10 cellular contexts compared by ENCODE assay signal in the genomic region with DNA sequence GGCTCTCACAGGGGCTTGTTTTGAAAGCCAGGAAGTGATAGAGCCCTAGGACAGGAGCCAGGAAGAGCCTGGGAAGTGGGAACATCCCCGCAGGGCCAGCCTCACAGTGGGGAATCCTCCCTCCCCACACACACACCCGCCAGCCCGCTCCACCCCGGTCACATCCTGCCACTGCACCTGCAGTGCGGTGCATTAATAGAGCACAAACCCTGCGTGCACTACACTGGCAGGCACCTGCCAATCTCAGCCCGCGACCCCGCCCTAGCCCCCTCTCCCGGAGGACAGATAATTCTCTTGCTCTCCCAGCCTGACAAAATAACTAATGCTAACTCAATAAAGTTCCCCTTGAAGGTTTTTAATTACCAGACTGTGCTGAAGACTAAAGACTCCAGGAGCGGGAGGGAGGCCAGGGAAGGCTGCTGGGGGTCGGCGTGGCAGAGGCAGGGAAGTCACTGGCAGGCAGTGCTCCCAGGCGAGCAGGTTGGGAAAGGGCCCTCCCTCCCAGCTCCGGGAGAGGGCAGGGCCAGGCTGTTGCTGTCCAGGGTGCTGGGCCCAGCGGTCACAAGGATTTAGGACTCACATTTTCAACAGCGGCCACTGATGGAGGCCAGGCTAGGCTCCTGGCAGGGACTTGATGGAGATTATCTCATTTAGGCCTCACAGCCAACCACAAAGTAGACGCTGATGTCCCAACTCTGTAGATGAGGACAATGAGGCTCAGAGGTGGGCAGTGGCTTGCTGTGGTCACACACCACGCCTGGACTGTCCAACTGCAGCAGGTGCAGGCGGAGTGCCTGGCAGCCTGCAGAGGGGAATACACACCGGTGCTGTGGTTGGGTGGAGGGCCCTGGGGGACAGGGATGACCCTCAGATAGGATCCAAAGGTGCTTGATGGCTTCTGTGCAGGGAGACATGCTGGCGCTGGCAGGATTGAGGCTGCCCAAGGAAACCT. TPM values are rescaled to one million over a fixed set of nuclear protein-coding genes. Genes with fewer than 3 reads are reported as not detected.
DNase-seq lines count a peak whose midpoint lies in the region; ATAC-seq and TF ChIP-seq lines count a peak whose summit lies in the region.
"Had no signal": no experiment of that assay in that cellular context is flagged by ENCODE, and none has a peak within 500 bp of the region (broad histone marks: within the 10 kb centered on the region; RNA-seq: fewer than 3 reads in every experiment).

No MANE protein-coding gene starts in this region.

- no peaks in the 10 kb centered on the region for H3K9me2 ChIP-seq in neural cell (ENCODE audit: insufficient read depth, low read length)

- peak; percentile 24 for TF ChIP-seq EP300 in neural cell (conservative IDR thresholded peaks at IDR 0.05; ENCODE audit: poor library complexity, severe bottlenecking)

- TF ChIP-seq RAD21 in neural cell (conservative IDR thresholded peaks at IDR 0.05), result no peak

- no peak overlapping the region for H3K4me3 Mint-ChIP-seq in activated T-helper 1 cell treated with anti-CD3 and anti-CD28 coated beads, Interleukin-12 subunit alpha, Interleukin-12 subunit beta, Interleukin-2, Interleukin-4 antibody, amounts not matched to agents 30 ng/mL and 10 ng/mL and 1 ng/mL, durations not matched to agents 14 hours and 24 hours and 36 hours
- H3K4me3 Mint-ChIP-seq: CD8-positive, alpha-beta memory T cell had no signal

- H3K36me3 Mint-ChIP-seq in activated T-helper 1 cell treated with anti-CD3 and anti-CD28 coated beads, Interleukin-12 subunit alpha, Interleukin-12 subunit beta, Interleukin-2, Interleukin-4 antibody, amounts not matched to agents 30 ng/mL and 10 ng/mL and 1 ng/mL, durations not matched to agents 14 hours and 24 hours and 36 hours (ENCODE audit: low read depth), result no peaks in the 10 kb centered on the region
- H3K36me3 Mint-ChIP-seq: CD8-positive, alpha-beta memory T cell had no signal

- DNase-seq in NCI-H2196 (lab: John Stamatoyannopoulos, UW; ENCODE audit: unreplicated experiment), result peak; percentile 27
- no peak for DNase-seq in NCI-H2196 treated with DMSO at 0.1 percent for 48 hours (lab: John Stamatoyannopoulos, UW; ENCODE audit: unreplicated experiment)
- DNase-seq in NCI-H446 (lab: John Stamatoyannopoulos, UW), result peak; percentile 37 to 46
- peak; percentile 45 for DNase-seq in central memory CD4-positive, alpha-beta T cell
- DNase-seq in activated T-helper 1 cell treated with anti-CD3 and anti-CD28 coated beads, Interleukin-12 subunit alpha, Interleukin-12 subunit beta, Interleukin-2, Interleukin-4 antibody, amounts not matched to agents 30 ng/mL and 10 ng/mL and 1 ng/mL, durations not matched to agents 14 hours and 24 hours and 36 hours (ENCODE audit: low spot score), result no peak

- H3F3A ChIP-seq in neural cell (ENCODE audit: insufficient read depth, low read length, poor library complexity, severe bottlenecking), result no peaks in the 10 kb centered on the region

- no peaks in the 10 kb centered on the region for H3K27me3 Mint-ChIP-seq in activated T-helper 1 cell treated with anti-CD3 and anti-CD28 coated beads, Interleukin-12 subunit alpha, Interleukin-12 subunit beta, Interleukin-2, Interleukin-4 antibody, amounts not matched to agents 30 ng/mL and 10 ng/mL and 1 ng/mL, durations not matched to agents 14 hours and 24 hours and 36 hours (ENCODE audit: insufficient read depth)
- H3K27me3 Mint-ChIP-seq: CD8-positive, alpha-beta memory T cell had no signal

- H3K79me2 ChIP-seq in neural cell (replicated peaks; ENCODE audit: insufficient read depth, low read length), result no peaks in the 10 kb centered on the region

- no peaks in the 10 kb centered on the region for H3K27me3 ChIP-seq in neural cell (ENCODE audit: insufficient read depth, low read depth, low read length)

- H3K9me3 Mint-ChIP-seq in activated T-helper 1 cell treated with anti-CD3 and anti-CD28 coated beads, Interleukin-12 subunit alpha, Interleukin-12 subunit beta, Interleukin-2, Interleukin-4 antibody, amounts not matched to agents 30 ng/mL and 10 ng/mL and 1 ng/mL, durations not matched to agents 14 hours and 24 hours and 36 hours, result no peaks in the 10 kb centered on the region
- H3K9me3 Mint-ChIP-seq: CD8-positive, alpha-beta memory T cell had no signal

- H3K4me1 Mint-ChIP-seq in activated T-helper 1 cell treated with anti-CD3 and anti-CD28 coated beads, Interleukin-12 subunit alpha, Interleukin-12 subunit beta, Interleukin-2, Interleukin-4 antibody, amounts not matched to agents 30 ng/mL and 10 ng/mL and 1 ng/mL, durations not matched to agents 14 hours and 24 hours and 36 hours (ENCODE audit: low read depth), result peaks cover 16% of the 10 kb centered on the region

- no peaks in the 10 kb centered on the region for H4K20me1 ChIP-seq in neural cell (ENCODE audit: insufficient read depth)

- no peaks in the 10 kb centered on the region for H3K36me3 ChIP-seq in neural cell (ENCODE audit: insufficient read depth, low read length)
- H3K36me3 ChIP-seq: tibial artery had no signal

- H3K4me3 ChIP-seq in neural cell (ENCODE audit: low read length), result peak overlapping the region; percentile 24
- H3K4me3 ChIP-seq: tibial artery had no signal

- ATAC-seq in GM21786 (IDR thresholded peaks at IDR 0.05; ENCODE audit: unreplicated experiment) (no peak), HG02798 (IDR thresholded peaks at IDR 0.05; ENCODE audit: poor library complexity, unreplicated experiment) (no peak)

- no peaks in the 10 kb centered on the region for H3K9me3 ChIP-seq in neural cell (ENCODE audit: low read length)
- H3K9me3 ChIP-seq: tibial artery had no signal

- no peak overlapping the region for H3K27ac Mint-ChIP-seq in activated T-helper 1 cell treated with anti-CD3 and anti-CD28 coated beads, Interleukin-12 subunit alpha, Interleukin-12 subunit beta, Interleukin-2, Interleukin-4 antibody, amounts not matched to agents 30 ng/mL and 10 ng/mL and 1 ng/mL, durations not matched to agents 14 hours and 24 hours and 36 hours

- peak overlapping the region; percentile 57 for H3K27ac ChIP-seq in neural cell (ENCODE audit: low read length)
- H3K27ac ChIP-seq: tibial artery had no signal

- no peak overlapping the region for H2AFZ ChIP-seq in neural cell (ENCODE audit: low read depth, low read length)

- peak overlapping the region; percentile 25 for H3K9ac ChIP-seq in neural cell (ENCODE audit: low read length)

- H3K4me2 ChIP-seq in neural cell (ENCODE audit: low read length), result no peak overlapping the region

- TF ChIP-seq CTCF in neural cell (IDR thresholded peaks at IDR 0.05; ENCODE audit: poor library complexity, severe bottlenecking), result no peak

- intact Hi-C loops in activated T-helper 1 cell treated with anti-CD3 and anti-CD28 coated beads, Interleukin-12 subunit alpha, Interleukin-12 subunit beta, Interleukin-2, Interleukin-4 antibody, amounts not matched to agents 30 ng/mL and 10 ng/mL and 1 ng/mL, durations not matched to agents 14 hours and 24 hours and 36 hours (cut with micrococcal nuclease), result no loop called here

TF ChIP-seq in neural cell, 6 proteins besides CTCF, POLR2A, EP300 and RAD21:
- TF ChIP-seq POLR2AphosphoS5 (IDR thresholded peaks at IDR 0.05) (peak; percentile 49), SMC3 (conservative IDR thresholded peaks at IDR 0.05; ENCODE audit: poor library complexity) (no peak)
- TF ChIP-seq, protein P1, sequence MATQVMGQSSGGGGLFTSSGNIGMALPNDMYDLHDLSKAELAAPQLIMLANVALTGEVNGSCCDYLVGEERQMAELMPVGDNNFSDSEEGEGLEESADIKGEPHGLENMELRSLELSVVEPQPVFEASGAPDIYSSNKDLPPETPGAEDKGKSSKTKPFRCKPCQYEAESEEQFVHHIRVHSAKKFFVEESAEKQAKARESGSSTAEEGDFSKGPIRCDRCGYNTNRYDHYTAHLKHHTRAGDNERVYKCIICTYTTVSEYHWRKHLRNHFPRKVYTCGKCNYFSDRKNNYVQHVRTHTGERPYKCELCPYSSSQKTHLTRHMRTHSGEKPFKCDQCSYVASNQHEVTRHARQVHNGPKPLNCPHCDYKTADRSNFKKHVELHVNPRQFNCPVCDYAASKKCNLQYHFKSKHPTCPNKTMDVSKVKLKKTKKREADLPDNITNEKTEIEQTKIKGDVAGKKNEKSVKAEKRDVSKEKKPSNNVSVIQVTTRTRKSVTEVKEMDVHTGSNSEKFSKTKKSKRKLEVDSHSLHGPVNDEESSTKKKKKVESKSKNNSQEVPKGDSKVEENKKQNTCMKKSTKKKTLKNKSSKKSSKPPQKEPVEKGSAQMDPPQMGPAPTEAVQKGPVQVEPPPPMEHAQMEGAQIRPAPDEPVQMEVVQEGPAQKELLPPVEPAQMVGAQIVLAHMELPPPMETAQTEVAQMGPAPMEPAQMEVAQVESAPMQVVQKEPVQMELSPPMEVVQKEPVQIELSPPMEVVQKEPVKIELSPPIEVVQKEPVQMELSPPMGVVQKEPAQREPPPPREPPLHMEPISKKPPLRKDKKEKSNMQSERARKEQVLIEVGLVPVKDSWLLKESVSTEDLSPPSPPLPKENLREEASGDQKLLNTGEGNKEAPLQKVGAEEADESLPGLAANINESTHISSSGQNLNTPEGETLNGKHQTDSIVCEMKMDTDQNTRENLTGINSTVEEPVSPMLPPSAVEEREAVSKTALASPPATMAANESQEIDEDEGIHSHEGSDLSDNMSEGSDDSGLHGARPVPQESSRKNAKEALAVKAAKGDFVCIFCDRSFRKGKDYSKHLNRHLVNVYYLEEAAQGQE (IDR thresholded peaks at IDR 0.05; ENCODE audit: borderline replicate concordance), result peak; percentile 78

RNA-seq across cellular contexts. Expression of a gene that starts 23.9 kb away (rescaled TPM):
- polyA plus RNA-seq in neural cell, result 21.9 and 27.5 TPM in 2 replicates
- 134 and 148 TPM in 2 replicates for polyA minus RNA-seq in neural cell
- 82.9 and 83.9 TPM in 2 replicates for total RNA-seq in activated T-helper 1 cell treated with anti-CD3 and anti-CD28 coated beads, Interleukin-12 subunit alpha, Interleukin-12 subunit beta, Interleukin-2, Interleukin-4 antibody, amounts not matched to agents 30 ng/mL and 10 ng/mL and 1 ng/mL, durations not matched to agents 14 hours and 24 hours and 36 hours

Comparison
In these comparisons a context has a peak if more than half of its experiments do, and no peak if none do; other contexts are left out.
1. DNase-seq: peak in NCI-H2196 (single experiment), NCI-H446 (2 of 2) and central memory CD4-positive, alpha-beta T cell (single experiment); none in NCI-H2196 treated with DMSO at 0.1 percent for 48 hours (single experiment) and activated T-helper 1 cell treated with anti-CD3 and anti-CD28 coated beads, Interleukin-12 subunit alpha, Interleukin-12 subunit beta, Interleukin-2, Interleukin-4 antibody, amounts not matched to agents 30 ng/mL and 10 ng/mL and 1 ng/mL, durations not matched to agents 14 hours and 24 hours and 36 hours (single experiment).